In the genomic region with DNA sequence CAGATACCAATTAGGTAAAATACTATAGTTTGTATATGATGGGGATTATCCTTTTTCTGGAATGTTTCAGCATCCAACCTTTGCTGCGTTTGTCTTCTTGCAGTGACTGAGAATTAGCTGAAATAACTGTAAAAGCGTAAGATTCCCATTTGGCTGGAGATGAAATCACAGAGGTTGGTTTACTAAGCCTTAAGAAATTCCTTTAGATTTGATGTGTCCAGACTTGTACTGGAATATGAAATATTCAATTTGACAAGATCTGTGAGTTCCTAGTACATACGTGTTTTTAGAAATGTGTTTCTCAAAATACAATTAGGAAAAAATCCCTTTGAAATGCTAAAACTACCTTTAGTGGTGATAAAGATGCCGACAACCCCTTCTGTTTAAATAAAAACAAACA, we compare ENCODE assay signal across 1 cellular context.
TF ChIP-seq lines count a peak whose summit lies in the region.

No MANE protein-coding gene starts in this region.

TF ChIP-seq in A549, 52 proteins besides CTCF, POLR2A, EP300 and RAD21:
- TF ChIP-seq, protein P1, sequence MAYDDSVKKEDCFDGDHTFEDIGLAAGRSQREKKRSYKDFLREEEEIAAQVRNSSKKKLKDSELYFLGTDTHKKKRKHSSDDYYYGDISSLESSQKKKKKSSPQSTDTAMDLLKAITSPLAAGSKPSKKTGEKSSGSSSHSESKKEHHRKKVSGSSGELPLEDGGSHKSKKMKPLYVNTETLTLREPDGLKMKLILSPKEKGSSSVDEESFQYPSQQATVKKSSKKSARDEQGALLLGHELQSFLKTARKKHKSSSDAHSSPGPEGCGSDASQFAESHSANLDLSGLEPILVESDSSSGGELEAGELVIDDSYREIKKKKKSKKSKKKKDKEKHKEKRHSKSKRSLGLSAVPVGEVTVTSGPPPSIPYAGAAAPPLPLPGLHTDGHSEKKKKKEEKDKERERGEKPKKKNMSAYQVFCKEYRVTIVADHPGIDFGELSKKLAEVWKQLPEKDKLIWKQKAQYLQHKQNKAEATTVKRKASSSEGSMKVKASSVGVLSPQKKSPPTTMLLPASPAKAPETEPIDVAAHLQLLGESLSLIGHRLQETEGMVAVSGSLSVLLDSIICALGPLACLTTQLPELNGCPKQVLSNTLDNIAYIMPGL (CRISPR knock-in tag; IDR thresholded peaks at IDR 0.05; ENCODE audit: borderline replicate concordance): no peak
- TF ChIP-seq KDM5A (IDR thresholded peaks at IDR 0.05) (no peak), ZSCAN20 (CRISPR knock-in tag; IDR thresholded peaks at IDR 0.05) (no peak), ZNF302 (CRISPR knock-in tag; IDR thresholded peaks at IDR 0.05) (no peak), CBX8 (IDR thresholded peaks at IDR 0.05) (no peak), NR3C1 (IDR thresholded peaks at IDR 0.05) (no peak), MYC (IDR thresholded peaks at IDR 0.05; ENCODE audit: borderline replicate concordance, low read length) (no peak), FOXS1 (CRISPR knock-in tag; IDR thresholded peaks at IDR 0.05) (no peak), CHD2 (IDR thresholded peaks at IDR 0.05; ENCODE audit: low read length, partially characterized antibody) (no peak), RNF2 (IDR thresholded peaks at IDR 0.05; ENCODE audit: borderline replicate concordance, low read depth) (no peak), CEBPB (IDR thresholded peaks at IDR 0.05) (no peak), RCOR1 (IDR thresholded peaks at IDR 0.05; ENCODE audit: low read depth, low read length) (no peak), MAZ (IDR thresholded peaks at IDR 0.05; ENCODE audit: borderline replicate concordance, low read depth, low read length) (no peak)
- TF ChIP-seq, protein P2, sequence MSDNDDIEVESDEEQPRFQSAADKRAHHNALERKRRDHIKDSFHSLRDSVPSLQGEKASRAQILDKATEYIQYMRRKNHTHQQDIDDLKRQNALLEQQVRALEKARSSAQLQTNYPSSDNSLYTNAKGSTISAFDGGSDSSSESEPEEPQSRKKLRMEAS (IDR thresholded peaks at IDR 0.05): no peak
